16 cellular contexts compared by ENCODE assay signal in genomic region chr1:96815914-96816313, GRCh38.
A peak's percentile ranks its signal among the peaks of the same experiment; 100 is the strongest.
DNase-seq lines count a peak whose midpoint lies in the region; ATAC-seq and TF ChIP-seq lines count a peak whose summit lies in the region.
"Had no signal": no experiment of that assay in that cellular context is flagged by ENCODE, and none has a peak within 500 bp of the region (broad histone marks: within the 10 kb centered on the region; RNA-seq: fewer than 3 reads in every experiment).

No MANE protein-coding gene starts in this region.

- DNase-seq in CD8-positive, alpha-beta T cell = no peak
- DNase-seq in DND-41 (no peak), WTC11 (ENCODE audit: low spot score) (no peak), nephron progenitor cell (no peak), islet precursor cell (no peak), Right ventricle myocardium superior (no peak)
- DNase-seq: BE2C; CD4-positive, alpha-beta memory T cell; COR-L47; DMS153; DMS79 treated with DMSO at 0.1 percent for 48 hours; GDM1; GOT3 had no signal

- no peak overlapping the region for H3K4me3 Mint-ChIP-seq in CD8-positive, alpha-beta T cell
- H3K4me3 Mint-ChIP-seq in WTC11 = no peak overlapping the region
- H3K4me3 Mint-ChIP-seq in nephron progenitor cell = no peak overlapping the region
- H3K4me3 Mint-ChIP-seq: CD4-positive, alpha-beta memory T cell had no signal

- H3K4me2 ChIP-seq in DND-41 (ENCODE audit: insufficient read depth, low read length) = no peak overlapping the region
- H3K4me2 ChIP-seq: A549 had no signal

- H3K4me1 Mint-ChIP-seq in CD8-positive, alpha-beta T cell (ENCODE audit: low read depth) = no peaks in the 10 kb centered on the region
- H3K4me1 Mint-ChIP-seq in WTC11 (peaks cover 20% of the 10 kb centered on the region), nephron progenitor cell (peaks cover 12% of the 10 kb centered on the region)

- no peaks in the 10 kb centered on the region for H3K9me3 ChIP-seq in CD8-positive, alpha-beta T cell (ENCODE audit: low read length)
- no peaks in the 10 kb centered on the region for H3K9me3 ChIP-seq in DND-41 (ENCODE audit: insufficient read depth, low read length, severe bottlenecking)
- H3K9me3 ChIP-seq: A549, BE2C, HAP-1 had no signal

- no peaks in the 10 kb centered on the region for H4K20me1 ChIP-seq in DND-41 (ENCODE audit: insufficient read depth, low read length)

- H3K36me3 ChIP-seq in CD8-positive, alpha-beta T cell (ENCODE audit: insufficient read depth, low read length) = peaks cover 8% of the 10 kb centered on the region
- peaks cover 71% of the 10 kb centered on the region for H3K36me3 ChIP-seq in DND-41 (ENCODE audit: insufficient read depth, low read length)

- H3K9me3 Mint-ChIP-seq in CD8-positive, alpha-beta T cell = no peaks in the 10 kb centered on the region
- no peaks in the 10 kb centered on the region for H3K9me3 Mint-ChIP-seq in WTC11
- H3K9me3 Mint-ChIP-seq in nephron progenitor cell = no peaks in the 10 kb centered on the region
- H3K9me3 Mint-ChIP-seq: CD4-positive, alpha-beta memory T cell had no signal

- H3K4me1 ChIP-seq in CD8-positive, alpha-beta T cell (ENCODE audit: insufficient read depth, low read length) = no peaks in the 10 kb centered on the region
- no peaks in the 10 kb centered on the region for H3K4me1 ChIP-seq in DND-41 (ENCODE audit: insufficient read depth, low read length)
- H3K4me1 ChIP-seq: A549, BE2C had no signal

- POLR2A ChIA-PET in CD8-positive, alpha-beta T cell (lab: Charles Lee) = no interaction called here
- POLR2A ChIA-PET in WTC11 (lab: Charles Lee) = interaction anchor here (0.5 to 0.8 kb wide), 2 partner anchors 9 to 11 kb away, joined by 3 read pairs; no protein-coding TSS in a partner anchor

- no peak for ATAC-seq in CD8-positive, alpha-beta T cell
- peak; percentile 22; the same call in 1 of the 3 replicates for ATAC-seq in DND-41 (ENCODE audit: insufficient read depth, low read depth)
- ATAC-seq in WTC11 = peak; percentile 70
- ATAC-seq in Right ventricle myocardium superior (ENCODE audit: poor library complexity) = no peak
- ATAC-seq: A549 had no signal

- no peak overlapping the region for H3K27ac ChIP-seq in CD8-positive, alpha-beta T cell (ENCODE audit: low read depth, low read length)
- no peak overlapping the region for H3K27ac ChIP-seq in DND-41 (ENCODE audit: low read length)
- H3K27ac ChIP-seq: A549, C4-2B had no signal

- no peak overlapping the region for H3K9ac ChIP-seq in DND-41 (ENCODE audit: low read depth, low read length)

- no peaks in the 10 kb centered on the region for H3K79me2 ChIP-seq in DND-41 (ENCODE audit: insufficient read depth, low read length)

- no peaks in the 10 kb centered on the region for H3K27me3 ChIP-seq in CD8-positive, alpha-beta T cell (ENCODE audit: insufficient read depth, low read length)
- H3K27me3 ChIP-seq in DND-41 (ENCODE audit: insufficient read depth, low read length, poor library complexity) = no peaks in the 10 kb centered on the region
- H3K27me3 ChIP-seq: BE2C had no signal

- CTCF ChIA-PET in CD8-positive, alpha-beta T cell (lab: Charles Lee) = no interaction called here
- CTCF ChIA-PET in WTC11 (lab: Charles Lee) = no interaction called here

- peak overlapping the region; percentile 53 for H3K27ac Mint-ChIP-seq in CD8-positive, alpha-beta T cell
- H3K27ac Mint-ChIP-seq in WTC11 (peak overlapping the region; percentile 45; the same call in 1 of the 2 replicates), nephron progenitor cell (peak overlapping the region; percentile 57)
- H3K27ac Mint-ChIP-seq: CD4-positive, alpha-beta memory T cell had no signal

- H3K4me3 ChIP-seq in CD8-positive, alpha-beta T cell (ENCODE audit: low read depth, low read length) = no peak overlapping the region
- H3K4me3 ChIP-seq in DND-41 (ENCODE audit: low read depth in 1 of 2, low read length in 2 of 2) = no peak overlapping the region
- H3K4me3 ChIP-seq: A549, HAP-1 had no signal

- H2AFZ ChIP-seq in DND-41 (ENCODE audit: low read depth, low read length) = no peak overlapping the region

- no peak for TF ChIP-seq CTCF in CD8-positive, alpha-beta T cell (IDR thresholded peaks at IDR 0.05)
- TF ChIP-seq CTCF in DND-41 (IDR thresholded peaks at IDR 0.05; ENCODE audit: borderline replicate concordance, extremely low read depth, low read length, poor library complexity, severe bottlenecking) (no peak), WTC11 (IDR thresholded peaks at IDR 0.05) (no peak), nephron progenitor cell (IDR thresholded peaks at IDR 0.05) (no peak)

- no peaks in the 10 kb centered on the region for H3K27me3 Mint-ChIP-seq in CD8-positive, alpha-beta T cell (ENCODE audit: low read depth)
- no peaks in the 10 kb centered on the region for H3K27me3 Mint-ChIP-seq in WTC11 (ENCODE audit: low read depth)
- no peaks in the 10 kb centered on the region for H3K27me3 Mint-ChIP-seq in nephron progenitor cell (ENCODE audit: low read depth, poor library complexity)
- H3K27me3 Mint-ChIP-seq: CD4-positive, alpha-beta memory T cell had no signal

- intact Hi-C loops in CD8-positive, alpha-beta T cell (cut with DNase I, micrococcal nuclease) = no loop called here
- intact Hi-C loops in Right ventricle myocardium superior (cut with DNase I) = no loop called here

- H3K36me3 Mint-ChIP-seq in CD8-positive, alpha-beta T cell = peaks cover 39% of the 10 kb centered on the region
- H3K36me3 Mint-ChIP-seq in WTC11 (peaks cover 28% of the 10 kb centered on the region), nephron progenitor cell (ENCODE audit: low read depth) (peaks cover 33% of the 10 kb centered on the region)

TF ChIP-seq in WTC11, 78 proteins besides CTCF, POLR2A, EP300 and RAD21:
- TF ChIP-seq NFE2L1 (CRISPR knock-in tag; IDR thresholded peaks at IDR 0.05) (no peak), STAT6 (CRISPR knock-in tag; conservative IDR thresholded peaks at IDR 0.05; ENCODE audit: low read depth) (no peak), PRRX2 (CRISPR knock-in tag; IDR thresholded peaks at IDR 0.05) (no peak), RORB (CRISPR knock-in tag; IDR thresholded peaks at IDR 0.05) (no peak), ZNF425 (CRISPR knock-in tag; conservative IDR thresholded peaks at IDR 0.05) (no peak), CREM (CRISPR knock-in tag; IDR thresholded peaks at IDR 0.05) (no peak), USF2 (CRISPR knock-in tag; IDR thresholded peaks at IDR 0.05) (no peak), SMAD3 (CRISPR knock-in tag; IDR thresholded peaks at IDR 0.05; ENCODE audit: borderline replicate concordance) (no peak), NR2C2 (CRISPR knock-in tag; IDR thresholded peaks at IDR 0.05) (no peak)

Comparison
In these comparisons a context has a peak if more than half of its experiments do, and no peak if none do; other contexts are left out.
1. ATAC-seq: peak in DND-41 (single experiment) and WTC11 (single experiment); none in CD8-positive, alpha-beta T cell (single experiment) and Right ventricle myocardium superior (single experiment).
2. Peak in every context shown above with its lines, with median percentiles within 50 percentile points of each other: H3K27ac Mint-ChIP-seq.